Comparison of ENCODE assay signal across 21 cellular contexts in the genomic region with DNA sequence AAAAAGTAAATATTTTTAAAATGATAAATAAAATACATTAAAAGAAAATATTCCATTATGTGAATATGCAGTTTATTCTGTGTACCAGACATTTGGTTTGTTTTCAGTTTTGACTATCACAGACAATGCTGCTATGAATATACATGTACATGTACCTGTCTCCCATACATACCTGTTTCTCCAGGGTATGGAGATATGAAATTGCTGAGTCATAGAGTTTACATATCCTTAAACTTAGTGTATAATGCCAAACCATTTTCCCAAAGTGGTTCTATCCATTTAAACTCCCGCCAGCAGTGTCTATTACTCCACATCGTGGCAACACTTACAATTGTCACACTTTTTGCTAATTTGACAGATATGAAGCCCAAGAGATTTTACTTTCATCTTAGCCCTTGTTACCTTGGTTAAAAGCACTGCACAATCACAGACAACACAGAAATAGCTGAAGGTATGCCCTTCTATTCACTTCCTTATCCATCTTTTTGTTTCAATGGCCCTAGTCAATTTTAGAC. TPM values are rescaled to one million over a fixed set of nuclear protein-coding genes. Genes with fewer than 3 reads are reported as not detected.
A peak's percentile ranks its signal among the peaks of the same experiment; 100 is the strongest.
DNase-seq lines count a peak whose midpoint lies in the region; ATAC-seq, FAIRE-seq and TF ChIP-seq lines count a peak whose summit lies in the region.
"Had no signal": no experiment of that assay in that cellular context is flagged by ENCODE, and none has a peak within 500 bp of the region (broad histone marks: within the 10 kb centered on the region; RNA-seq: fewer than 3 reads in every experiment).

No MANE protein-coding gene starts in this region.

- H2AFZ ChIP-seq in HepG2 (ENCODE audit: low read length) (no peak overlapping the region), PC-3 (ENCODE audit: low read length) (no peak overlapping the region), K562 (ENCODE audit: low read depth, low read length) (no peak overlapping the region), neural cell (ENCODE audit: low read depth, low read length) (no peak overlapping the region)
- H2AFZ ChIP-seq: GM23248 had no signal

- H3K79me2 ChIP-seq in HepG2 (ENCODE audit: insufficient read depth, low read length) (no peaks in the 10 kb centered on the region), PC-3 (ENCODE audit: low read length) (no peaks in the 10 kb centered on the region), K562 (ENCODE audit: control insufficient read depth, insufficient read depth, low read length) (no peaks in the 10 kb centered on the region), neural cell (replicated peaks; ENCODE audit: insufficient read depth, low read length) (peaks cover 71% of the 10 kb centered on the region)

- TF ChIP-seq CTCF in HepG2 (CRISPR knock-in tag; IDR thresholded peaks at IDR 0.05) = no peak
- no peak for TF ChIP-seq CTCF in right lobe of liver (IDR thresholded peaks at IDR 0.05)
- TF ChIP-seq CTCF in PC-3 (conservative IDR thresholded peaks at IDR 0.05; ENCODE audit: low read depth, low read length) = no peak
- no peak for TF ChIP-seq CTCF in K562 (IDR thresholded peaks at IDR 0.05 in 2 of 3, conservative IDR thresholded peaks at IDR 0.05 in 1 of 3; ENCODE audit: insufficient read depth in 2 of 3, low read depth in 1 of 3, low read length in 3 of 3)
- no peak for TF ChIP-seq CTCF in neural cell (IDR thresholded peaks at IDR 0.05; ENCODE audit: poor library complexity, severe bottlenecking)
- no peak for TF ChIP-seq CTCF in D721Med (IDR thresholded peaks at IDR 0.05; ENCODE audit: insufficient read depth, missing control alignments)
- no peak for TF ChIP-seq CTCF in endodermal cell (conservative IDR thresholded peaks at IDR 0.05)

- H3K4me2 ChIP-seq in HepG2 (ENCODE audit: low read depth, low read length) (no peak overlapping the region), PC-3 (ENCODE audit: low read length) (no peak overlapping the region), K562 (ENCODE audit: insufficient read depth, low read length) (no peak overlapping the region), neural cell (ENCODE audit: low read length) (peak overlapping the region; percentile 40)
- H3K4me2 ChIP-seq: BLaER1 had no signal

- H3K27me3 ChIP-seq in HepG2 (ENCODE audit: control insufficient read depth in 1 of 2, insufficient read depth in 2 of 2, low read length in 2 of 2) (no peaks in the 10 kb centered on the region), right lobe of liver (no peaks in the 10 kb centered on the region), PC-3 (ENCODE audit: low read length) (no peaks in the 10 kb centered on the region), K562 (ENCODE audit: control insufficient read depth in 2 of 2, insufficient read depth in 2 of 2, low read length in 2 of 2) (no peaks in the 10 kb centered on the region), neural cell (ENCODE audit: insufficient read depth, low read depth, low read length) (no peaks in the 10 kb centered on the region), endodermal cell (ENCODE audit: control insufficient read depth, insufficient read depth, low read length, poor library complexity, severe bottlenecking) (no peaks in the 10 kb centered on the region)
- H3K27me3 ChIP-seq: BLaER1 had no signal

- WGBS in HepG2 (ENCODE audit: low lambda C conversion rate) = 3% methylated on average over 2 of the region's 2 CpGs
- 64% methylated on average over 2 of the region's 2 CpGs for WGBS in right lobe of liver (ENCODE audit: insufficient coverage, low coverage, low lambda C conversion rate, missing lambda C conversion rate)
- WGBS in K562 (ENCODE audit: insufficient coverage, low coverage, missing lambda C conversion rate) = 5% methylated on average over 2 of the region's 2 CpGs
- WGBS in endodermal cell (ENCODE audit: insufficient coverage in 1 of 2, insufficient read length in 1 of 2), 2 experiments = 88 to 94% methylated on average over 2 of the region's 2 CpGs

- intact Hi-C loops in HepG2 (cut with micrococcal nuclease; ENCODE audit: unreplicated experiment) = no loop called here
- intact Hi-C loops in right lobe of liver (cut with DNase I) = no loop called here
- intact Hi-C loops in PC-3 (cut with micrococcal nuclease) = no loop called here
- intact Hi-C loops in K562 (cut with micrococcal nuclease) = no loop called here

- H3K27ac ChIP-seq in HepG2 (ENCODE audit: extremely low read length, insufficient read depth, low read length) (no peak overlapping the region), right lobe of liver (no peak overlapping the region), PC-3 (ENCODE audit: low read length) (no peak overlapping the region), K562 (ENCODE audit: extremely low read depth, low read depth, low read length) (no peak overlapping the region), neural cell (ENCODE audit: low read length) (no peak overlapping the region), endodermal cell (ENCODE audit: low read depth, low read length) (no peak overlapping the region)
- H3K27ac ChIP-seq: BLaER1, C4-2B, GM23248 had no signal

- no peaks in the 10 kb centered on the region for H3K36me3 Mint-ChIP-seq in endodermal cell (ENCODE audit: low read depth)
- H3K36me3 Mint-ChIP-seq: CD4-positive, CD25-positive, alpha-beta regulatory T cell; CD8-positive, alpha-beta T cell had no signal

- in situ Hi-C loops in HepG2 (cut with HindIII; ENCODE audit: extremely low pct_ligation_motif_present, low pct_unique_long_range_greater_than_20kb) (no loop called here), K562 (cut with MboI) (no loop called here)

- TF ChIP-seq RAD21 in HepG2 (CRISPR knock-in tag; IDR thresholded peaks at IDR 0.05) (no peak), K562 (CRISPR knock-in tag; conservative IDR thresholded peaks at IDR 0.05 in 1 of 2, IDR thresholded peaks at IDR 0.05 in 1 of 2) (no peak), neural cell (conservative IDR thresholded peaks at IDR 0.05) (peak; percentile 20)

- H3K27me3 Mint-ChIP-seq in endodermal cell (ENCODE audit: insufficient read depth) = no peaks in the 10 kb centered on the region
- H3K27me3 Mint-ChIP-seq: CD4-positive, CD25-positive, alpha-beta regulatory T cell had no signal

- H4K20me1 ChIP-seq in HepG2 (ENCODE audit: insufficient read depth, low read length) (no peaks in the 10 kb centered on the region), PC-3 (ENCODE audit: low read length) (no peaks in the 10 kb centered on the region), K562 (replicated peaks; ENCODE audit: control insufficient read depth, insufficient read depth, low read length) (no peaks in the 10 kb centered on the region), neural cell (ENCODE audit: insufficient read depth) (no peaks in the 10 kb centered on the region)
- H4K20me1 ChIP-seq: BLaER1 had no signal

- POLR2A ChIA-PET in HepG2 (lab: Yijun Ruan, JAX) = no interaction called here
- POLR2A ChIA-PET in PC-3 (lab: Charles Lee; ENCODE audit: unreplicated experiment) = no interaction called here
- POLR2A ChIA-PET in K562 (lab: Yijun Ruan, JAX) = no interaction called here

- no peak for TF ChIP-seq POLR2A in HepG2 (IDR thresholded peaks at IDR 0.05; ENCODE audit: insufficient read depth in 1 of 2, low read depth in 2 of 2, low read length in 2 of 2)
- no peak for TF ChIP-seq POLR2A in right lobe of liver (IDR thresholded peaks at IDR 0.05)
- no peak for TF ChIP-seq POLR2A in K562 (conservative IDR thresholded peaks at IDR 0.05)

- no peaks in the 10 kb centered on the region for H3K9me3 ChIP-seq in HepG2 (ENCODE audit: low read length)
- H3K9me3 ChIP-seq in right lobe of liver = no peaks in the 10 kb centered on the region
- no peaks in the 10 kb centered on the region for H3K9me3 ChIP-seq in PC-3 (ENCODE audit: low read length)
- no peaks in the 10 kb centered on the region for H3K9me3 ChIP-seq in K562 (replicated peaks; ENCODE audit: control insufficient read depth, insufficient read depth, low read depth, low read length)
- H3K9me3 ChIP-seq in neural cell (ENCODE audit: low read length) = no peaks in the 10 kb centered on the region
- H3K9me3 ChIP-seq in endodermal cell (ENCODE audit: control insufficient read depth, low read length) = no peaks in the 10 kb centered on the region
- H3K9me3 ChIP-seq: BLaER1, Caco-2 had no signal

- H3K4me1 Mint-ChIP-seq in endodermal cell = peaks cover 4% of the 10 kb centered on the region
- H3K4me1 Mint-ChIP-seq: B cell; CD4-positive, CD25-positive, alpha-beta regulatory T cell; H9 had no signal

- no peaks in the 10 kb centered on the region for H3K9me1 ChIP-seq in K562 (ENCODE audit: control insufficient read depth, insufficient read depth, low read length)

- H3K27ac Mint-ChIP-seq in endodermal cell = no peak overlapping the region
- H3K27ac Mint-ChIP-seq: B cell; CD4-positive, CD25-positive, alpha-beta regulatory T cell; CD8-positive, alpha-beta T cell; H9 had no signal

- H3K36me3 ChIP-seq in HepG2 (replicated peaks in 1 of 2; ENCODE audit: control insufficient read depth in 1 of 2, insufficient read depth in 2 of 2, low read length in 2 of 2) (no peaks in the 10 kb centered on the region), right lobe of liver (no peaks in the 10 kb centered on the region), PC-3 (ENCODE audit: low read depth, low read length) (no peaks in the 10 kb centered on the region), K562 (ENCODE audit: control insufficient read depth, insufficient read depth, low read length) (no peaks in the 10 kb centered on the region), neural cell (ENCODE audit: insufficient read depth, low read length) (peaks cover 4% of the 10 kb centered on the region), endodermal cell (ENCODE audit: control insufficient read depth, insufficient read depth, low read length) (no peaks in the 10 kb centered on the region)
- H3K36me3 ChIP-seq: BLaER1 had no signal

- BruUV-seq in HepG2 (replicated peaks; lab: Mats Ljungman, UMichigan) = no TSS peak
- BruUV-seq in PC-3 (replicated peaks; lab: Mats Ljungman, UMichigan) = no TSS peak
- no TSS peak for BruUV-seq in K562 (replicated peaks; lab: Mats Ljungman, UMichigan)

- H3K4me3 Mint-ChIP-seq in endodermal cell = no peak overlapping the region
- H3K4me3 Mint-ChIP-seq: B cell; CD4-positive, CD25-positive, alpha-beta regulatory T cell; CD8-positive, alpha-beta T cell; H9 had no signal

- CTCF ChIA-PET in HepG2 (lab: Yijun Ruan, JAX; ENCODE audit: low intra/inter-chr PET ratio, low total read pairs) (no interaction called here), PC-3 (lab: Charles Lee) (no interaction called here), K562 (lab: Yijun Ruan, JAX; ENCODE audit: low intra/inter-chr PET ratio) (no interaction called here)

- H3K9me2 ChIP-seq in PC-3 (replicated peaks; ENCODE audit: low read length) (no peaks in the 10 kb centered on the region), neural cell (ENCODE audit: insufficient read depth, low read length) (no peaks in the 10 kb centered on the region)

- no peaks in the 10 kb centered on the region for H3K9me3 Mint-ChIP-seq in endodermal cell
- H3K9me3 Mint-ChIP-seq: CD8-positive, alpha-beta T cell; H9 had no signal

- H3K9ac ChIP-seq in HepG2 (ENCODE audit: insufficient read depth, low read depth, low read length) (no peak overlapping the region), PC-3 (ENCODE audit: low read length) (no peak overlapping the region), K562 (ENCODE audit: insufficient read depth in 1 of 2, low read depth in 2 of 2, low read length in 2 of 2) (no peak overlapping the region), neural cell (ENCODE audit: low read length) (no peak overlapping the region), endodermal cell (ENCODE audit: extremely low read depth, low read length, poor library complexity, severe bottlenecking) (no peak overlapping the region)
- H3K9ac ChIP-seq: BLaER1, GM23248 had no signal

- H3F3A ChIP-seq in PC-3 (ENCODE audit: low read length, unreplicated experiment) (no peaks in the 10 kb centered on the region), neural cell (ENCODE audit: insufficient read depth, low read length, poor library complexity, severe bottlenecking) (no peaks in the 10 kb centered on the region)

- no peak for FAIRE-seq in HepG2 (lab: Jason Lieb, UNC)
- FAIRE-seq in K562 (lab: Jason Lieb, UNC) = no peak
- no peak for FAIRE-seq in D721Med (lab: Jason Lieb, UNC)
- FAIRE-seq: GM12892 had no signal

- DNase-seq in HepG2 (ENCODE audit: low spot score) (no peak), right lobe of liver (no peak), PC-3 (peak; percentile 14), K562 (ENCODE audit: extremely low read depth in 1 of 4, low spot score in 3 of 4) (no peak), D721Med (ENCODE audit: insufficient read length, low spot score) (no peak), endodermal cell (no peak)
- DNase-seq in stimulated activated naive CD8-positive, alpha-beta T cell treated with anti-CD3 and anti-CD28 coated beads, Interleukin-15, Interleukin-2, amounts not matched to agents 100 U/mL and 50 U/mL, for 24 hours = no peak
- DNase-seq: 8988T; Caco-2; CD4-positive, CD25-positive, alpha-beta regulatory T cell; CD8-positive, alpha-beta T cell; DMS 273 treated with DMSO at 0.1 percent for 48 hours; DND-41; GM23248; H9 had no signal

- H3K4me3 ChIP-seq in HepG2 (replicated peaks in 1 of 3; ENCODE audit: insufficient read depth in 1 of 3, low read depth in 2 of 3, low read length in 3 of 3) (no peak overlapping the region), right lobe of liver (no peak overlapping the region), PC-3 (ENCODE audit: low read length) (no peak overlapping the region), K562 (no peak overlapping the region), neural cell (ENCODE audit: low read length) (no peak overlapping the region), endodermal cell (ENCODE audit: low read length) (no peak overlapping the region)
- H3K4me3 ChIP-seq: BLaER1, GM23248 had no signal

- ATAC-seq in HepG2 (no peak), right lobe of liver (no peak), PC-3 (no peak), K562 (no peak)
- ATAC-seq in stimulated activated naive CD8-positive, alpha-beta T cell treated with anti-CD3 and anti-CD28 coated beads, Interleukin-15, Interleukin-2, amounts not matched to agents 100 U/mL and 50 U/mL, for 24 hours = no peak
- ATAC-seq: CD8-positive, alpha-beta T cell; HCT116 had no signal

- H3K4me1 ChIP-seq in HepG2 (ENCODE audit: insufficient read depth, low read length) (no peaks in the 10 kb centered on the region), right lobe of liver (no peaks in the 10 kb centered on the region), PC-3 (ENCODE audit: insufficient read depth, low read length) (peaks cover 18% of the 10 kb centered on the region), K562 (replicated peaks in 1 of 2; ENCODE audit: control insufficient read depth in 2 of 2, insufficient read depth in 2 of 2, low read length in 2 of 2) (no peaks in the 10 kb centered on the region), endodermal cell (ENCODE audit: control insufficient read depth, insufficient read depth, low read length) (no peaks in the 10 kb centered on the region)
- H3K4me1 ChIP-seq: BLaER1, Caco-2 had no signal

- TF ChIP-seq EP300 in HepG2 (IDR thresholded peaks at IDR 0.05; ENCODE audit: low read depth in 2 of 2, low read length in 2 of 2) = no peak
- TF ChIP-seq EP300 in HepG2 (CRISPR knock-in tag; IDR thresholded peaks at IDR 0.05; ENCODE audit: borderline replicate concordance) = no peak
- no peak for TF ChIP-seq EP300 in K562 (IDR thresholded peaks at IDR 0.05; ENCODE audit: low read length)
- TF ChIP-seq EP300 in neural cell (conservative IDR thresholded peaks at IDR 0.05; ENCODE audit: poor library complexity, severe bottlenecking) = peak; percentile 90

RNA-seq across cellular contexts. Expression of a gene that starts 56.3 kb away (rescaled TPM):
- total RNA-seq in HepG2 (2016; rRNA removed; fragmentation: Illumina TruSeq; extraction: Trizol) = 0.02 TPM in 1 of 2 replicates, not detected in the other
- total RNA-seq in HepG2 (2016; cell fraction: cytosol; rRNA removed; fragmentation: Illumina TruSeq; extraction: Trizol; ENCODE audit: low read depth) = not detected in 2 replicates
- not detected in 2 replicates for total RNA-seq in HepG2 (2016; cell fraction: insoluble cytoplasmic fraction; rRNA removed; fragmentation: Illumina TruSeq; extraction: Trizol)
- total RNA-seq in HepG2 (2016; cell fraction: membrane; rRNA removed; fragmentation: Illumina TruSeq; extraction: Trizol) = not detected in 2 replicates
- not detected in 2 replicates for total RNA-seq in HepG2 (2016; cell fraction: nucleus; rRNA removed; fragmentation: Illumina TruSeq; extraction: Trizol)
- polyA plus RNA-seq in HepG2 (2011; rRNA removed) = not detected in 2 replicates
- not detected in 2 replicates for polyA plus RNA-seq in HepG2 (2011; cell fraction: cytosol; rRNA removed)
- not detected in 2 replicates for polyA plus RNA-seq in HepG2 (2011; cell fraction: nucleus; rRNA removed)
- not detected in 2 replicates for polyA plus RNA-seq in HepG2 (2012)
- not detected in 2 replicates for polyA plus RNA-seq in HepG2 (2016; cell fraction: cytosol; fragmentation: Illumina TruSeq; extraction: Trizol; ENCODE audit: low read depth)
- not detected in 2 replicates for polyA plus RNA-seq in HepG2 (2016; cell fraction: insoluble cytoplasmic fraction; fragmentation: Illumina TruSeq; extraction: Trizol; ENCODE audit: low read depth)
- not detected in 2 replicates for polyA plus RNA-seq in HepG2 (2016; cell fraction: membrane; fragmentation: Illumina TruSeq; extraction: Trizol; ENCODE audit: low read depth)
- not detected in 2 replicates for polyA plus RNA-seq in HepG2 (2016; cell fraction: nucleus; fragmentation: Illumina TruSeq; extraction: Trizol; ENCODE audit: insufficient read depth, low read depth)
- polyA minus RNA-seq in HepG2 (2011; rRNA and poly(A)+ RNA removed; ENCODE audit: low replicate concordance) = 0.04 and 0.05 TPM in 2 replicates
- polyA minus RNA-seq in HepG2 (2011; cell fraction: cytosol; rRNA and poly(A)+ RNA removed) = not detected in 2 replicates
- not detected in 2 replicates for polyA minus RNA-seq in HepG2 (2011; cell fraction: nucleus; rRNA and poly(A)+ RNA removed)
- 1 to 10 TPM in 3 of 6 experiments, under 1 TPM in 3; 0.31 to 2.9 (median 1.3) TPM for total RNA-seq in right lobe of liver
- total RNA-seq in PC-3 (2014; rRNA removed) = 0.04 TPM in 1 of 2 replicates, not detected in the other
- total RNA-seq in K562 (2011; cell fraction: chromatin; rRNA removed; ENCODE audit: low replicate concordance) = 6.1 and 9.0 TPM in 2 replicates
- total RNA-seq in K562 (2011; cell fraction: nucleolus; rRNA removed) = 4.2 and 5.3 TPM in 2 replicates
- total RNA-seq in K562 (2011; cell fraction: nucleoplasm; rRNA removed) = 2.4 and 6.3 TPM in 2 replicates
- 1.5 and 3.3 TPM in 2 replicates for total RNA-seq in K562 (2014; rRNA removed)
- total RNA-seq in K562 (2014; rRNA removed; fragmentation: Illumina TruSeq; extraction: Trizol) = 2.4 and 2.8 TPM in 2 replicates
- 4.7 and 5.1 TPM in 2 replicates for total RNA-seq in K562 (2015; rRNA removed; fragmentation: Illumina TruSeq; extraction: Trizol)
- 2.3 and 2.8 TPM in 2 replicates for total RNA-seq in K562 (2021)
- polyA plus RNA-seq in K562 (2011; rRNA removed) = 3.5 and 5.8 TPM in 2 replicates
- 1.9 and 3.1 TPM in 2 replicates for polyA plus RNA-seq in K562 (2011; cell fraction: cytosol; rRNA removed)
- polyA plus RNA-seq in K562 (2011; cell fraction: nucleus; rRNA removed) = 6.2 and 7.8 TPM in 2 replicates
- 1.4 and 2.4 TPM in 2 replicates for polyA plus RNA-seq in K562 (2012)
- 1.2 and 1.4 TPM in 2 replicates for polyA plus RNA-seq in K562 (2014; fragmentation: Illumina TruSeq; extraction: Trizol)
- 1 to 10 TPM; 1.2 to 1.6 TPM for polyA plus RNA-seq in K562 (2014; fragmentation: Nextera tagmentation; extraction: Ambion mirVana)
- polyA plus RNA-seq in K562 (2014; rRNA removed) = 0.81 and 1.6 TPM in 2 replicates
- 23.3 and 28.0 TPM in 2 replicates for polyA minus RNA-seq in K562 (2011; rRNA and poly(A)+ RNA removed)
- polyA minus RNA-seq in K562 (2011; cell fraction: cytosol; rRNA and poly(A)+ RNA removed) = 2.2 and 7.5 TPM in 2 replicates
- polyA minus RNA-seq in K562 (2011; cell fraction: nucleus; rRNA and poly(A)+ RNA removed) = 41.9 and 51.6 TPM in 2 replicates
- 101 and 104 TPM in 2 replicates for polyA plus RNA-seq in neural cell
- 243 and 268 TPM in 2 replicates for polyA minus RNA-seq in neural cell
- 10 to 100 TPM; 21.4 to 26.9 TPM for total RNA-seq in endodermal cell
- polyA plus RNA-seq in endodermal cell (2013, experiment 1 of 2) = 63.1 TPM
- 65.3 TPM for polyA plus RNA-seq in endodermal cell (2013, experiment 2 of 2)
- total RNA-seq: Caco-2; CD8-positive, alpha-beta T cell had no signal
- polyA plus RNA-seq: CD4-positive, CD25-positive, alpha-beta regulatory T cell had no signal
